ENCODE assay signal across 9 cellular contexts in the genomic region with DNA sequence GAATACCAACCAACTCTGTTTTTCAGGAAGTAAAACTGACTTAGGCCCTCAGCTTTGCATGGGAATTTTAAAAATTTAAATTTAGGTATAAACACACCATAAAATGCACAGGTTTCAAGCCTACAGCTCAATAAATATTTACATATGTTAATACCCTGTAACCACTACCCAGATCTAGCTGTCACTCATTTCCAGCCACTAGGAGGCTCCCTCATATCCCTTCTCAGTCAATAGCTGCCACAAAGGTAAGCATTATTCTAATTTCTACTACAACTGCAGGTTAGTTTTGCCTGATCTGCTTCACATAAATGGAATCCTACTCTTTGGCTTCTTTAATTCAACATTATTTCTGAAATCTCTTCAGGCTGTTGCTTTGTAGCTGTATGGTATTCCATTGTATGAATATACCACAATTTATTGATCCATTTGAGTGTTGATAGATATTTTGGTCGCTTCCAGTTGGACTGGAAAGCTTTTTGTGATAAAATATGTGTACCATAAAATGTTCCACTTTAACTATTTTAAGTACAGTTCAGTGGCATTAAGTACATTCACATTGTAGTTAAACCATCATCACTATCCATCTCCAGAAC. TPM values are rescaled to one million over a fixed set of nuclear protein-coding genes. Genes with fewer than 3 reads are reported as not detected.
DNase-seq lines count a peak whose midpoint lies in the region; FAIRE-seq and TF ChIP-seq lines count a peak whose summit lies in the region.
"Had no signal": no experiment of that assay in that cellular context is flagged by ENCODE, and none has a peak within 500 bp of the region (broad histone marks: within the 10 kb centered on the region; RNA-seq: fewer than 3 reads in every experiment).

No MANE protein-coding gene starts in this region.

- H4K20me1 ChIP-seq in PC-9 (ENCODE audit: insufficient read depth), result no peaks in the 10 kb centered on the region

- H3K36me3 Mint-ChIP-seq in CD8-positive, alpha-beta memory T cell, result no peaks in the 10 kb centered on the region

- CTCF ChIA-PET in PC-9 (lab: Charles Lee), result interaction anchor here (1.1 kb wide), 1 partner anchor 1190 kb away, joined by 4 read pairs; no protein-coding TSS in a partner anchor
- CTCF ChIA-PET in CD8-positive, alpha-beta memory T cell (lab: Charles Lee), result no interaction called here

- TF ChIP-seq EP300 in suprapubic skin (IDR thresholded peaks at IDR 0.05), result no peak

- H3K9me3 ChIP-seq in HAP-1 (no peaks in the 10 kb centered on the region), PC-9 (ENCODE audit: insufficient read depth, low read depth) (no peaks in the 10 kb centered on the region), suprapubic skin (peaks cover 4% of the 10 kb centered on the region)
- no peaks in the 10 kb centered on the region for H3K9me3 ChIP-seq in CD8-positive, alpha-beta memory T cell (ENCODE audit: low read length)

- peaks cover 0 to 2% of the 10 kb centered on the region in 2 donors for H3K27me3 Mint-ChIP-seq in CD8-positive, alpha-beta memory T cell

- H3K4me3 ChIP-seq in GM06990 (replicated peaks; ENCODE audit: low read depth, low read length) (no peak overlapping the region), HAP-1 (no peak overlapping the region), PC-9 (no peak overlapping the region), suprapubic skin (no peak overlapping the region)
- H3K4me3 ChIP-seq in CD8-positive, alpha-beta memory T cell (ENCODE audit: low read length), result no peak overlapping the region

- no peak for TF ChIP-seq POLR2A in suprapubic skin (IDR thresholded peaks at IDR 0.05)

- H3K27me3 ChIP-seq in GM06990 (replicated peaks; ENCODE audit: control insufficient read depth, insufficient read depth, low read length) (no peaks in the 10 kb centered on the region), HAP-1 (ENCODE audit: low read depth) (no peaks in the 10 kb centered on the region), PC-9 (ENCODE audit: insufficient read depth, low read depth) (no peaks in the 10 kb centered on the region), suprapubic skin (no peaks in the 10 kb centered on the region)
- no peaks in the 10 kb centered on the region for H3K27me3 ChIP-seq in CD8-positive, alpha-beta memory T cell (ENCODE audit: insufficient read depth, low read length, poor library complexity, severe bottlenecking)

- in situ Hi-C loops in HAP-1 (cut with MboI; ENCODE audit: low sequenced_read_pairs), result no loop called here

- FAIRE-seq in islet of Langerhans (lab: Jason Lieb, UNC), result peak; percentile 13
- FAIRE-seq: colon had no signal

- no peaks in the 10 kb centered on the region for H3K4me1 Mint-ChIP-seq in CD8-positive, alpha-beta memory T cell

- peak; percentile 56 for TF ChIP-seq CTCF in GM06990 (IDR thresholded peaks at IDR 0.05; ENCODE audit: insufficient read depth, low read length, poor library complexity, severe bottlenecking)
- 0 out of 2 replicates have a peak, but pooled peaks have one; percentile 23 for TF ChIP-seq CTCF in PC-9 (conservative IDR thresholded peaks at IDR 0.05)
- TF ChIP-seq CTCF in suprapubic skin (IDR thresholded peaks at IDR 0.05), result no peak

- intact Hi-C loops in PC-9 (cut with micrococcal nuclease; ENCODE audit: unreplicated experiment), result no loop called here

- peaks cover 3 to 12% (median 9%) of the 10 kb centered on the region in 5 donors for H3K9me3 Mint-ChIP-seq in CD8-positive, alpha-beta memory T cell

- H3K27ac ChIP-seq in PC-9 (no peak overlapping the region), suprapubic skin (no peak overlapping the region)
- no peak overlapping the region for H3K27ac ChIP-seq in CD8-positive, alpha-beta memory T cell (ENCODE audit: low read depth, low read length)

- H3K36me3 ChIP-seq in GM06990 (ENCODE audit: control insufficient read depth, insufficient read depth, low read length) (no peaks in the 10 kb centered on the region), HAP-1 (replicated peaks) (no peaks in the 10 kb centered on the region), PC-9 (ENCODE audit: low read depth) (no peaks in the 10 kb centered on the region), suprapubic skin (no peaks in the 10 kb centered on the region)
- no peaks in the 10 kb centered on the region for H3K36me3 ChIP-seq in CD8-positive, alpha-beta memory T cell (ENCODE audit: insufficient read depth, low read length)

- no peak overlapping the region for H2AFZ ChIP-seq in PC-9

- no peaks in the 10 kb centered on the region for H3K79me2 ChIP-seq in PC-9 (ENCODE audit: low read depth)

- BruUV-seq in PC-9 (replicated peaks; lab: Mats Ljungman, UMichigan), result no TSS peak

- DNase-seq in GM06990 (ENCODE audit: extremely low read depth, insufficient read length) (no peak), HAP-1 (ENCODE audit: low spot score in 2 of 2) (peak; percentile 21 to 52), PC-9 (no peak), suprapubic skin (ENCODE audit: low spot score in 2 of 2) (no peak), nucleus accumbens (lab: John Stamatoyannopoulos, UW) (no peak), NCI-H1694 treated with DMSO at 0.1 percent for 48 hours (lab: John Stamatoyannopoulos, UW) (no peak)
- no peak for DNase-seq in CD8-positive, alpha-beta memory T cell

- no peaks in the 10 kb centered on the region for H3K9me2 ChIP-seq in PC-9 (ENCODE audit: insufficient read depth)

- no peaks in the 10 kb centered on the region for H3K4me1 ChIP-seq in HAP-1
- H3K4me1 ChIP-seq in PC-9 (replicated peaks; ENCODE audit: insufficient read depth), result no peaks in the 10 kb centered on the region
- H3K4me1 ChIP-seq in CD8-positive, alpha-beta memory T cell (ENCODE audit: insufficient read depth, low read length), result no peaks in the 10 kb centered on the region
- no peaks in the 10 kb centered on the region for H3K4me1 ChIP-seq in suprapubic skin

- H3F3A ChIP-seq in PC-9 (ENCODE audit: insufficient read depth, low read depth), result no peaks in the 10 kb centered on the region

- 77% methylated on average over 1 of the region's 1 CpG for WGBS in suprapubic skin

- H3K4me2 ChIP-seq in PC-9, result no peak overlapping the region

- no peak overlapping the region for H3K4me3 Mint-ChIP-seq in CD8-positive, alpha-beta memory T cell

- POLR2A ChIA-PET in PC-9 (lab: Charles Lee; ENCODE audit: unreplicated experiment), result no interaction called here
- POLR2A ChIA-PET in CD8-positive, alpha-beta memory T cell (lab: Charles Lee), result no interaction called here

- H3K27ac Mint-ChIP-seq in CD8-positive, alpha-beta memory T cell, result no peak overlapping the region

RNA-seq across cellular contexts. Expression of gene MEI4, which starts 32.5 kb away (rescaled TPM):
- total RNA-seq in PC-9 (2021) (not detected in 2 replicates), suprapubic skin (under 1 TPM in 1 of 4 donors, not detected in 3; 0.48 TPM)
- not detected for total RNA-seq in CD8-positive, alpha-beta memory T cell
- not detected for polyA plus RNA-seq in CD8-positive, alpha-beta memory T cell

Comparison
In these comparisons a context has a peak if more than half of its experiments do, and no peak if none do; other contexts are left out.
1. DNase-seq: peak in HAP-1 (2 of 2); none in GM06990 (single experiment), PC-9 (0 of 2), CD8-positive, alpha-beta memory T cell (0 of 5), suprapubic skin (0 of 2), nucleus accumbens (0 of 56) and NCI-H1694 treated with DMSO at 0.1 percent for 48 hours (single experiment).
2. CTCF ChIP-seq: peak in GM06990 (single experiment) and PC-9 (single experiment); none in suprapubic skin (0 of 2).